8 cellular contexts compared by ENCODE assay signal in the genomic region with DNA sequence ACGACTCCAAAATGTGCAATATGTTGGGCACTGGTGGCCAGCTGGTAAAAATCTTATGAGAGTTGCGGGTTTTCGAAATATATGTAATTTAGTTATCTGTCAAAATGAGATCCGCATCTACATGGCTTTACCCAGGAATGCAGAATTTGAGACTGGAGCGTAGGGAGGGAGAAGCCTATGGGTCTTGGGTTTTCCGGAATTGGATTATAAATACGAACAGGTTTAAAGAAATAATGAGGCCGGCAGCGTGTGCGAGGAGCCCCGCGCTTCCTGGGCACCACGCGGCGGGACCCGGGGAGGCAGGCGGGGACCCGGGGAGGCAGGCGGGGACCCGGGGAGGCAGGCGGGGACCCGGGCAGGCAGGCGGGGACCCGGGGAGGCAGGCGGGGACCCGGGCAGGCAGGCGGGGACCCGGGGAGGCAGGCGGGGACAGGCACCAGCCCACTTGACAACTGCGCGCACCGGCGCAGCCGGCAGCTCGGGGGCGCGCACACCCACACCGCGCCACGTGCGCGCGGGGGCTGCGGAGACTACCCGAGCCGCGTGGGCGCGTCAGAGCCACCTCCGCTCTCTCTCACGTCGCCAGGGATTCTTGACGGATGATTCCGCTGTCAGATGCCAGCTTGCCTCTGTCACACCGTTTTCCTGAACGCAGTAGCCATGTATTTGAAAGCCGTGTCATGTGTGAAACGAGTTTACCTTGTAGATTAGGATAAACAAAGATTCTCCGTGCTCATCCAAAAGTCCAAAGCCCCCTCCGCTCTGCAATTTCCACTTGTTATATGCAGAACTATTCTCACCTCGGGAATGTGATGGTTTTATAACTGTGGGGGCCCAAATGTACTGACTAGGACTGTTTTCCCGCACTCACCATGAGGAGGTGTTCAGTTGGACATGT. TPM values are rescaled to one million over a fixed set of nuclear protein-coding genes. Genes with fewer than 3 reads are reported as not detected.
DNase-seq lines count a peak whose midpoint lies in the region; ATAC-seq and TF ChIP-seq lines count a peak whose summit lies in the region.

No MANE protein-coding gene starts in this region.

- H3K4me3 ChIP-seq in DOHH2 (ENCODE audit: low read length) (peak overlapping the region; percentile 82), H7 (ENCODE audit: insufficient read depth, low read depth, low read length) (peak overlapping the region; percentile 49)

- H3K27me3 ChIP-seq in DOHH2 (ENCODE audit: control insufficient read depth, low read length) = no peaks in the 10 kb centered on the region
- peaks cover 18% of the 10 kb centered on the region for H3K27me3 ChIP-seq in H7 (ENCODE audit: control insufficient read depth, insufficient read depth, low read length)

- TF ChIP-seq CTCF in DOHH2 (IDR thresholded peaks at IDR 0.05; ENCODE audit: low read depth, low read length, poor library complexity, severe bottlenecking) = peak; percentile 16

- H3K4me2 ChIP-seq in DOHH2 (ENCODE audit: low read length) = peak overlapping the region; percentile 99

- no peaks in the 10 kb centered on the region for H3K9me3 ChIP-seq in DOHH2 (ENCODE audit: control insufficient read depth, insufficient read depth, low read length)

- H3K4me1 ChIP-seq in DOHH2 (ENCODE audit: control insufficient read depth, low read length) = peaks cover 37% of the 10 kb centered on the region

- H3F3A ChIP-seq in DOHH2 (ENCODE audit: control insufficient read depth, insufficient read depth) = peaks cover 34% of the 10 kb centered on the region

- no peaks in the 10 kb centered on the region for H3K36me3 ChIP-seq in DOHH2 (ENCODE audit: control insufficient read depth, low read length)
- H3K36me3 ChIP-seq in H7 (replicated peaks; ENCODE audit: control insufficient read depth, insufficient read depth, low read length) = no peaks in the 10 kb centered on the region

- peak; percentile 81 to 83 for ATAC-seq in activated CD4-positive, CD25-positive, alpha-beta regulatory T cell treated with anti-CD3 and anti-CD28 coated beads, Interleukin-2, amount 50 U/mL, for 24 hours

- DNase-seq in H7 (peak; percentile 65), NCI-H1092 treated with DMSO at 0.1 percent for 48 hours (lab: John Stamatoyannopoulos, UW) (peak; percentile 80), caudate nucleus (lab: John Stamatoyannopoulos, UW) (peak in 50 of 61 donors; percentile 13 to 83 (median 42)), left kidney (ENCODE audit: low read depth, low spot score) (peak; percentile 86), T1000 (lab: John Stamatoyannopoulos, UW) (no peak)
- DNase-seq in stimulated activated CD4-positive, alpha-beta T cell treated with anti-CD3 and anti-CD28 coated beads, Interleukin-2, amount 100 ng/mL, for 24 hours = peak; percentile 64

- H3K79me2 ChIP-seq in DOHH2 (ENCODE audit: control insufficient read depth, low read length) = no peaks in the 10 kb centered on the region

- H4K20me1 ChIP-seq in DOHH2 (ENCODE audit: control insufficient read depth, insufficient read depth, low read depth, low read length) = no peaks in the 10 kb centered on the region

- H3K27ac ChIP-seq in DOHH2 (ENCODE audit: low read depth, low read length) = peak overlapping the region; percentile 71
- H3K27ac ChIP-seq in caudate nucleus (ENCODE audit: low read depth, low read length) = peak overlapping the region; percentile 0

- H3K9me2 ChIP-seq in DOHH2 (replicated peaks; ENCODE audit: control insufficient read depth, low read length) = no peaks in the 10 kb centered on the region

RNA-seq across cellular contexts. Expression of a gene that starts 54.3 kb away (rescaled TPM):
- total RNA-seq in H7 (2014; rRNA removed; shearing (Covaris generic)) = 249 and 277 TPM in 2 replicates
